In the genomic region with DNA sequence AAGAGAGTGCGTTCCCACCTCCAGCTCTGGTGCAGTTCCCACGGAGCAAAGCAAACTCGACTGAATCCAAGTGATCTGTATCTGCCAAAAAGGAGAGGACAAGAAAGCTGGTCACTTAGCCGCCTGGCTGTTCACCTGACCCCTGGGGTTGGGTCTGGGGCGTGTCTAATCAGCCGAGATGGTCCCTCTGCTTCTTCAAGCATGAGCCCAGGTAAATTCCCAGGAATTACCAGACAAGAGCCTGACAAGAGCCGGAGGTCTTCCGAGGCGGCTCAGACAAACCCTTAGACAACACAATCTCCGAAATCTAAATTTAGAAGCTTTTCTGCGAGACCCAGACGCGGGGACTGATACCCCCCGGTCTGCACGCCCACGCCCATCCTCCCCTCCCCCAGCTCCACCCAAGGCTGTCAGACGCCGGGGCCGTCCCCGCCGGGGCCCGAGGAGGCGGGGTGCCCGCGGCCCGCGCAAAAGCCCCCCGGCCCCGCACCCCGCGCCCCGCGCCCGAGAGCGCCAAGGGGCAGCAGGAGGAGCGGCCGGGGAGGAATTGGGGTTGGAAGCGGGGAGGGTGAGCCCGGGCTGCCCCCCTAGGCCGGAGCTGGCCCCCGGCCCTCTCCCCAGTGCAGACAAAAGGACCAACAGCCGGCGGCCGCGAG, we compare ENCODE assay signal across 8 cellular contexts. TPM values are rescaled to one million over a fixed set of nuclear protein-coding genes. Genes with fewer than 3 reads are reported as not detected.
DNase-seq lines count a peak whose midpoint lies in the region; ATAC-seq, FAIRE-seq and TF ChIP-seq lines count a peak whose summit lies in the region.

No MANE protein-coding gene starts in this region.

- TF ChIP-seq EP300 in K562 (IDR thresholded peaks at IDR 0.05; ENCODE audit: low read length): no peak

- TF ChIP-seq POLR2A in K562 (conservative IDR thresholded peaks at IDR 0.05): no peak

- POLR2A ChIA-PET in K562 (lab: Yijun Ruan, JAX): interaction anchor here (0.6 to 3.2 kb wide), 13 partner anchors 9 to 1057 kb away, joined by 3 to 20 read pairs (median 4); partner anchors contain the start of genes DHX38 and TXNL4B

- ATAC-seq in GM19372 (IDR thresholded peaks at IDR 0.05; ENCODE audit: low read depth, unreplicated experiment): peak; percentile 46
- ATAC-seq in HG03457 (IDR thresholded peaks at IDR 0.05; ENCODE audit: unreplicated experiment): peak; percentile 31
- peak; percentile 83 for ATAC-seq in K562

- H3K9me1 ChIP-seq in K562 (ENCODE audit: control insufficient read depth, insufficient read depth, low read length): no peaks in the 10 kb centered on the region

- 2% methylated on average over 20 of the region's 45 CpGs for WGBS in K562 (ENCODE audit: insufficient coverage, low coverage, missing lambda C conversion rate)

- peak overlapping the region; percentile 85 to 98; a peak in 3 of 4 replicates for H3K9ac ChIP-seq in K562 (ENCODE audit: insufficient read depth in 1 of 2, low read depth in 2 of 2, low read length in 2 of 2)

- H4K20me1 ChIP-seq in K562 (replicated peaks; ENCODE audit: control insufficient read depth, insufficient read depth, low read length): peaks cover 7% of the 10 kb centered on the region

- CTCF ChIA-PET in K562 (lab: Yijun Ruan, JAX; ENCODE audit: low intra/inter-chr PET ratio): interaction anchor here (1.4 kb wide), 1 partner anchor 78 kb away, joined by 3 read pairs; no protein-coding TSS in a partner anchor

- TF ChIP-seq RAD21 in K562 (CRISPR knock-in tag; conservative IDR thresholded peaks at IDR 0.05 in 1 of 2, IDR thresholded peaks at IDR 0.05 in 1 of 2): no peak

- H3K4me1 ChIP-seq in K562 (replicated peaks in 1 of 2; ENCODE audit: control insufficient read depth in 2 of 2, insufficient read depth in 2 of 2, low read length in 2 of 2): peaks cover 13 to 26% of the 10 kb centered on the region in 2 experiments; a peak in 4 of 5 replicates

- TF ChIP-seq CTCF in AG09309 (IDR thresholded peaks at IDR 0.05; ENCODE audit: control insufficient read depth, insufficient read depth, low read depth, low read length, missing control alignments) (no peak), K562 (IDR thresholded peaks at IDR 0.05 in 2 of 3, conservative IDR thresholded peaks at IDR 0.05 in 1 of 3; ENCODE audit: insufficient read depth in 2 of 3, low read depth in 1 of 3, low read length in 3 of 3) (peak in 1 of 3 experiments; percentile 39; a peak in 1 of 6 replicates)

- BruUV-seq in K562 (replicated peaks; lab: Mats Ljungman, UMichigan): no TSS peak

- no peaks in the 10 kb centered on the region; the same call in 2 of the 3 replicates for H3K36me3 ChIP-seq in K562 (ENCODE audit: control insufficient read depth, insufficient read depth, low read length)

- intact Hi-C loops in K562 (cut with micrococcal nuclease): loop anchor here (2.0 kb wide), 1 partner anchor 77 kb away; no protein-coding TSS in a partner anchor

- in situ Hi-C loops in K562 (cut with MboI): no loop called here

- DNase-seq in AG09309 (ENCODE audit: low read depth): no peak
- peak; percentile 39 for DNase-seq in T-helper 22 cell (ENCODE audit: low read depth)
- peak; percentile 37 to 61 (median 54) for DNase-seq in K562 (ENCODE audit: extremely low read depth in 1 of 4, low spot score in 3 of 4)
- DNase-seq in inferior parietal cortex (ENCODE audit: extremely low spot score): peak; percentile 40
- DNase-seq in stimulated activated CD4-positive, alpha-beta T cell treated with anti-CD3 and anti-CD28 coated beads, Interleukin-15, amount 100 ng/mL, for 1 hour (ENCODE audit: low read depth in 1 of 2, low spot score in 1 of 2): peak; percentile 28 to 56
- DNase-seq in NCI-H128 (lab: John Stamatoyannopoulos, UW; ENCODE audit: unreplicated experiment): no peak

- FAIRE-seq in K562 (lab: Jason Lieb, UNC): peak; percentile 72

- H3K9me3 ChIP-seq in K562 (replicated peaks; ENCODE audit: control insufficient read depth, insufficient read depth, low read depth, low read length): no peaks in the 10 kb centered on the region

- H3K4me3 ChIP-seq in AG09309 (ENCODE audit: control insufficient read depth, low read depth, low read length) (peak overlapping the region; percentile 77), K562 (peak overlapping the region; percentile 95)

- peak overlapping the region; percentile 80 for H3K27ac ChIP-seq in K562 (ENCODE audit: extremely low read depth, low read depth, low read length)

- no peaks in the 10 kb centered on the region for H3K27me3 ChIP-seq in K562 (ENCODE audit: control insufficient read depth in 2 of 2, insufficient read depth in 2 of 2, low read length in 2 of 2)

- peak overlapping the region; percentile 99 for H2AFZ ChIP-seq in K562 (ENCODE audit: low read depth, low read length)

- peak overlapping the region; percentile 86 for H3K4me2 ChIP-seq in K562 (ENCODE audit: insufficient read depth, low read length)

- H3K79me2 ChIP-seq in K562 (ENCODE audit: control insufficient read depth, insufficient read depth, low read length): no peaks in the 10 kb centered on the region

TF ChIP-seq in K562, 482 proteins besides CTCF, POLR2A, EP300 and RAD21 (continues in another document):
- TF ChIP-seq TCF7L2 (IDR thresholded peaks at IDR 0.05; ENCODE audit: low read depth, low read length): no peak

RNA-seq across cellular contexts. Expression of gene ZNF821, which starts 0.7 kb away (rescaled TPM):
- 5.8 and 6.2 TPM in 2 replicates for total RNA-seq in K562 (2011; cell fraction: chromatin; rRNA removed; ENCODE audit: low replicate concordance)
- 5.0 and 7.7 TPM in 2 replicates for total RNA-seq in K562 (2011; cell fraction: nucleolus; rRNA removed)
- total RNA-seq in K562 (2011; cell fraction: nucleoplasm; rRNA removed): 4.9 and 6.8 TPM in 2 replicates
- 4.7 and 5.3 TPM in 2 replicates for total RNA-seq in K562 (2014; rRNA removed)
- total RNA-seq in K562 (2014; rRNA removed; fragmentation: Illumina TruSeq; extraction: Trizol): 2.8 and 3.7 TPM in 2 replicates
- total RNA-seq in K562 (2015; rRNA removed; fragmentation: Illumina TruSeq; extraction: Trizol): 3.7 and 3.9 TPM in 2 replicates
- 4.4 and 5.6 TPM in 2 replicates for total RNA-seq in K562 (2021)
- 3.0 and 4.2 TPM in 2 replicates for polyA plus RNA-seq in K562 (2011; rRNA removed)
- polyA plus RNA-seq in K562 (2011; cell fraction: cytosol; rRNA removed): 4.1 and 4.9 TPM in 2 replicates
- polyA plus RNA-seq in K562 (2011; cell fraction: nucleus; rRNA removed): 4.4 and 5.3 TPM in 2 replicates
- polyA plus RNA-seq in K562 (2012): 3.4 and 4.2 TPM in 2 replicates
- polyA plus RNA-seq in K562 (2014; fragmentation: Illumina TruSeq; extraction: Trizol): 3.6 and 4.2 TPM in 2 replicates
- under 1 TPM; 0.38 to 0.51 TPM for polyA plus RNA-seq in K562 (2014; fragmentation: Nextera tagmentation; extraction: Ambion mirVana)
- 3.1 and 7.7 TPM in 2 replicates for polyA plus RNA-seq in K562 (2014; rRNA removed)
- 3.6 and 4.8 TPM in 2 replicates for polyA minus RNA-seq in K562 (2011; rRNA and poly(A)+ RNA removed)
- 1.8 and 6.9 TPM in 2 replicates for polyA minus RNA-seq in K562 (2011; cell fraction: cytosol; rRNA and poly(A)+ RNA removed)
- polyA minus RNA-seq in K562 (2011; cell fraction: nucleus; rRNA and poly(A)+ RNA removed): 2.8 and 5.0 TPM in 2 replicates

RNA-seq across cellular contexts. Expression of gene IST1, which starts 12.0 kb away (rescaled TPM):
- 321 and 402 TPM in 2 replicates for total RNA-seq in K562 (2011; cell fraction: chromatin; rRNA removed; ENCODE audit: low replicate concordance)
- total RNA-seq in K562 (2011; cell fraction: nucleolus; rRNA removed): 169 and 192 TPM in 2 replicates
- total RNA-seq in K562 (2011; cell fraction: nucleoplasm; rRNA removed): 213 and 226 TPM in 2 replicates
- total RNA-seq in K562 (2014; rRNA removed) (135 and 153 TPM in 2 replicates), K562 (2014; rRNA removed; fragmentation: Illumina TruSeq; extraction: Trizol) (188 and 204 TPM in 2 replicates), K562 (2015; rRNA removed; fragmentation: Illumina TruSeq; extraction: Trizol) (153 and 168 TPM in 2 replicates), K562 (2021) (149 and 170 TPM in 2 replicates)
- polyA plus RNA-seq in K562 (2011; rRNA removed) (324 and 334 TPM in 2 replicates), K562 (2014; fragmentation: Illumina TruSeq; extraction: Trizol) (188 and 218 TPM in 2 replicates), K562 (2014; fragmentation: Nextera tagmentation; extraction: Ambion mirVana) (100 to 1,000 TPM; 139 to 257 TPM), K562 (2014; rRNA removed) (161 and 200 TPM in 2 replicates)
- polyA plus RNA-seq in K562 (2011; cell fraction: cytosol; rRNA removed): 165 and 213 TPM in 2 replicates
- 300 and 415 TPM in 2 replicates for polyA plus RNA-seq in K562 (2011; cell fraction: nucleus; rRNA removed)
- polyA plus RNA-seq in K562 (2012): 129 and 162 TPM in 2 replicates
- polyA minus RNA-seq in K562 (2011; rRNA and poly(A)+ RNA removed): 226 and 231 TPM in 2 replicates
- polyA minus RNA-seq in K562 (2011; cell fraction: cytosol; rRNA and poly(A)+ RNA removed): 69.0 and 84.1 TPM in 2 replicates
- 62.7 and 172 TPM in 2 replicates for polyA minus RNA-seq in K562 (2011; cell fraction: nucleus; rRNA and poly(A)+ RNA removed)

RNA-seq across cellular contexts. Expression of gene ATXN1L, which starts 37.5 kb away (rescaled TPM):
- 29.1 and 29.4 TPM in 2 replicates for total RNA-seq in K562 (2011; cell fraction: chromatin; rRNA removed; ENCODE audit: low replicate concordance)
- total RNA-seq in K562 (2011; cell fraction: nucleolus; rRNA removed): 18.2 and 22.7 TPM in 2 replicates
- 24.7 and 32.0 TPM in 2 replicates for total RNA-seq in K562 (2011; cell fraction: nucleoplasm; rRNA removed)
- total RNA-seq in K562 (2014; rRNA removed) (5.4 and 5.7 TPM in 2 replicates), K562 (2014; rRNA removed; fragmentation: Illumina TruSeq; extraction: Trizol) (8.2 and 9.1 TPM in 2 replicates), K562 (2015; rRNA removed; fragmentation: Illumina TruSeq; extraction: Trizol) (8.9 and 9.3 TPM in 2 replicates), K562 (2021) (10.9 and 11.3 TPM in 2 replicates)
- polyA plus RNA-seq in K562 (2011; rRNA removed) (10.2 and 10.5 TPM in 2 replicates), K562 (2014; fragmentation: Illumina TruSeq; extraction: Trizol) (9.0 and 9.7 TPM in 2 replicates), K562 (2014; fragmentation: Nextera tagmentation; extraction: Ambion mirVana) (1 to 10 TPM; 1.4 to 2.4 TPM), K562 (2014; rRNA removed) (8.3 and 10.6 TPM in 2 replicates)
- polyA plus RNA-seq in K562 (2011; cell fraction: cytosol; rRNA removed): 7.4 and 10.1 TPM in 2 replicates
- 20.8 and 21.1 TPM in 2 replicates for polyA plus RNA-seq in K562 (2011; cell fraction: nucleus; rRNA removed)
- polyA plus RNA-seq in K562 (2012): 6.4 and 8.2 TPM in 2 replicates
- 12.6 and 13.2 TPM in 2 replicates for polyA minus RNA-seq in K562 (2011; rRNA and poly(A)+ RNA removed)
- polyA minus RNA-seq in K562 (2011; cell fraction: cytosol; rRNA and poly(A)+ RNA removed): 4.0 and 4.6 TPM in 2 replicates
- 10.5 and 13.4 TPM in 2 replicates for polyA minus RNA-seq in K562 (2011; cell fraction: nucleus; rRNA and poly(A)+ RNA removed)

Comparison
In these comparisons a context has a peak if more than half of its experiments do, and no peak if none do; other contexts are left out.
1. DNase-seq: peak in T-helper 22 cell (single experiment), K562 (4 of 4), inferior parietal cortex (single experiment) and stimulated activated CD4-positive, alpha-beta T cell treated with anti-CD3 and anti-CD28 coated beads, Interleukin-15, amount 100 ng/mL, for 1 hour (2 of 2); none in AG09309 (single experiment) and NCI-H128 (single experiment).
2. ATAC-seq: peak in every context shown above with its lines; median percentile 83 in K562; 46 in GM19372; 31 in HG03457.